1 cellular context compared by ENCODE assay signal in genomic region chr16:66735891-66736290, GRCh38.
TF ChIP-seq lines count a peak whose summit lies in the region.

No MANE protein-coding gene starts in this region.

TF ChIP-seq in HepG2, 621 proteins besides CTCF, POLR2A, EP300 and RAD21:
- TF ChIP-seq MAFK (conservative IDR thresholded peaks at IDR 0.05 in 1 of 2, IDR thresholded peaks at IDR 0.05 in 1 of 2; ENCODE audit: low read length in 2 of 2) (peak; percentile 32 to 37; a peak in 1 of 4 replicates), ZNF451 (CRISPR knock-in tag; IDR thresholded peaks at IDR 0.05) (no peak)
